In genomic region chr15:96737408-96737807, GRCh38 we compare ENCODE assay signal across 23 cellular contexts.
"Had no signal": no experiment of that assay in that cellular context is flagged by ENCODE, and none has a peak within 500 bp of the region (broad histone marks: within the 10 kb centered on the region; RNA-seq: fewer than 3 reads in every experiment).

No MANE protein-coding gene starts in this region.

- ATAC-seq: gastroesophageal sphincter, heart left ventricle, mucosa of descending colon had no signal

- H3K27ac Mint-ChIP-seq: activated naive CD8-positive, alpha-beta T cell; activated T-helper 1 cell treated with anti-CD3 and anti-CD28 coated beads, Interleukin-12 subunit alpha, Interleukin-12 subunit beta, Interleukin-2, Interleukin-4 antibody, amounts not matched to agents 30 ng/mL and 10 ng/mL and 1 ng/mL, durations not matched to agents 14 hours and 24 hours and 36 hours; naive B cell had no signal

- H3K4me3 ChIP-seq: cardiac muscle cell, esophagus muscularis mucosa, gastroesophageal sphincter, heart left ventricle, mucosa of descending colon, thyroid gland, uterus had no signal

- H3K27ac ChIP-seq: cardiac muscle cell, esophagus muscularis mucosa, gastroesophageal sphincter, heart left ventricle, thyroid gland, uterus, VCaP had no signal

- H3K27me3 ChIP-seq: cardiac muscle cell, esophagus muscularis mucosa, gastroesophageal sphincter, thyroid gland, uterus had no signal

- H3K27me3 Mint-ChIP-seq: naive B cell had no signal

- H3K36me3 Mint-ChIP-seq: activated naive CD8-positive, alpha-beta T cell; naive B cell had no signal

- H3K4me1 ChIP-seq: esophagus muscularis mucosa, gastroesophageal sphincter, heart left ventricle, thyroid gland, uterus had no signal

- H3K4me3 Mint-ChIP-seq: activated naive CD8-positive, alpha-beta T cell; activated T-helper 1 cell treated with anti-CD3 and anti-CD28 coated beads, Interleukin-12 subunit alpha, Interleukin-12 subunit beta, Interleukin-2, Interleukin-4 antibody, amounts not matched to agents 30 ng/mL and 10 ng/mL and 1 ng/mL, durations not matched to agents 14 hours and 24 hours and 36 hours; naive B cell; neural crest cell had no signal

- H3K4me1 Mint-ChIP-seq: naive B cell had no signal

- H3K36me3 ChIP-seq: cardiac muscle cell, esophagus muscularis mucosa, gastroesophageal sphincter, heart left ventricle, thyroid gland, uterus had no signal

- DNase-seq: activated CD4-positive, alpha-beta T cell treated with anti-CD3 and anti-CD28 coated beads for 1 hour; activated gamma-delta T cell treated with Interleukin-2 at 50 U/mL for 16 hours; activated T-cell treated with anti-CD3 and anti-CD28 coated beads for 4 hours; amniotic stem cell; dermis blood vessel endothelial cell; effector memory CD4-positive, alpha-beta T cell; heart left ventricle; kidney; mesenchymal stem cell; mucosa of descending colon; naive B cell; retina; stimulated activated CD8-positive, alpha-beta memory T cell treated with anti-CD3 and anti-CD28 coated beads, Interleukin-4, amount 100 ng/mL, for 48 hours; stimulated activated naive CD4-positive, alpha-beta T cell; thyroid gland; uterus had no signal

- H3K9me3 Mint-ChIP-seq: neural crest cell had no signal

- H3K9me3 ChIP-seq: esophagus muscularis mucosa, gastroesophageal sphincter, mucosa of descending colon, thyroid gland, uterus had no signal
